Comparison of ENCODE assay signal across 30 cellular contexts in the genomic region with DNA sequence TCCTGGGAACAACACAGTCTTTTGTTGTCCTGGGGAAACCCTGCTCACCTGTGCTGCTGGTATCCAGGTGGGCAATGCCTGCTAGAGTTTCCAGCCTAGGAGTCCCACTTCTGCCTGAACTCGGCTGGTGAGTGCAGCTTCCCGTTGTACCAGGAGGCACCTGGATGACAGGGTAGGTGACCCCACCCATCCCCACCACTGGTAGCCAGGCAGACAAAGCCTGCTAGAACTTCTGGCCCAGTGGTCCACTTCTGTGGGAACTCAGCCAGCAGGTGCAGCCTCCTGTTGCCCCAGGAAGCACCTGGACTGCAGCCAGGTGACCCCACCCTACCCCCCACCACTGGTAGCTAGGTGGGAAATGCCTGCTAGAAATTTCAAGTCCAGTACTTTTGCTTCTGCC. TPM values are rescaled to one million over a fixed set of nuclear protein-coding genes. Genes with fewer than 3 reads are reported as not detected.
"Had no signal": no experiment of that assay in that cellular context is flagged by ENCODE, and none has a peak within 500 bp of the region (broad histone marks: within the 10 kb centered on the region; RNA-seq: fewer than 3 reads in every experiment).

No MANE protein-coding gene starts in this region.

- H3K9me3 Mint-ChIP-seq: stimulated activated effector memory CD8-positive, alpha-beta T cell treated with anti-CD3 and anti-CD28 coated beads, Interleukin-12 subunit alpha, Interleukin-12 subunit beta, amount 100 ng/mL, for 72 hours; stimulated activated naive CD8-positive, alpha-beta T cell treated with anti-CD3 and anti-CD28 coated beads, Interleukin-15, amount 100 ng/mL, for 72 hours; stimulated activated naive CD8-positive, alpha-beta T cell treated with anti-CD3 and anti-CD28 coated beads, Interleukin-15, Interleukin-2, amounts not matched to agents 100 ng/mL and 50 ng/mL, for 24 hours had no signal

- H3K4me3 ChIP-seq: stomach, suprapubic skin, testis, thoracic aorta, thyroid gland, tibial artery, tibial nerve, transverse colon, upper lobe of left lung, upper lobe of right lung, uterus, vagina had no signal

- H3K4me1 Mint-ChIP-seq: stimulated activated effector memory CD8-positive, alpha-beta T cell treated with anti-CD3 and anti-CD28 coated beads, Interleukin-12 subunit alpha, Interleukin-12 subunit beta, amount 100 ng/mL, for 72 hours; stimulated activated memory B cell treated with anti-CD40 and anti-IgM and Interleukin-4, amounts not matched to agents 10 μg/mL and 1 μg/mL and 100 μg/mL, for 72 hours; stimulated activated naive B cell treated with anti-CD40 and anti-IgM and Interleukin-4, amounts not matched to agents 10 μg/mL and 1 μg/mL and 100 μg/mL, for 72 hours; stimulated activated naive CD8-positive, alpha-beta T cell treated with anti-CD3 and anti-CD28 coated beads, Interleukin-15, amount 100 ng/mL, for 72 hours had no signal

- DNase-seq: stimulated activated CD4-positive, alpha-beta T cell treated with anti-CD3 and anti-CD28 coated beads, Interleukin-2, amount 100 ng/mL, for 48 hours; stimulated activated CD4-positive, alpha-beta T cell treated with anti-CD3 and anti-CD28 coated beads, Interleukin-4, amount 100 ng/mL, for 1 hour; stimulated activated CD4-positive, alpha-beta T cell treated with anti-CD3 and anti-CD28 coated beads, Interleukin-4, amount 100 ng/mL, for 24 hours; stimulated activated CD4-positive, alpha-beta T cell treated with anti-CD3 and anti-CD28 coated beads, Interleukin-4, amount 100 ng/mL, for 4 hours; stimulated activated CD8-positive, alpha-beta memory T cell treated with anti-CD3 and anti-CD28 coated beads, Interleukin-4, amount 100 ng/mL, for 48 hours; stimulated activated naive B cell treated with anti-CD40 and anti-IgM and Interleukin-4, amounts not matched to agents 10 μg/mL and 1 μg/mL and 100 μg/mL, for 72 hours; stimulated activated naive CD4-positive, alpha-beta T cell; stimulated activated naive CD4-positive, alpha-beta T cell treated with Interleukin-2 at 50 U/mL for 16 hours; stimulated activated naive CD8-positive, alpha-beta T cell treated with anti-CD3 and anti-CD28 coated beads, Interleukin-15, amount 100 ng/mL, for 72 hours; stimulated activated naive CD8-positive, alpha-beta T cell treated with anti-CD3 and anti-CD28 coated beads, Interleukin-15, Interleukin-2, amounts not matched to agents 100 U/mL and 50 U/mL, for 24 hours; stomach; substantia nigra; testis; thyroid gland; tibial artery; transverse colon; trophoblast cell; upper lobe of left lung; upper lobe of right lung; uterus had no signal

- H3K27ac ChIP-seq: stomach, suprapubic skin, testis, thoracic aorta, thyroid gland, tibial artery, tibial nerve, transverse colon, upper lobe of left lung, upper lobe of right lung, uterus, vagina had no signal

- H3K27me3 Mint-ChIP-seq: stimulated activated memory B cell treated with anti-CD40 and anti-IgM and Interleukin-4, amounts not matched to agents 10 μg/mL and 1 μg/mL and 100 μg/mL, for 72 hours; stimulated activated naive B cell treated with anti-CD40 and anti-IgM and Interleukin-4, amounts not matched to agents 10 μg/mL and 1 μg/mL and 100 μg/mL, for 72 hours; type B pancreatic cell had no signal

- ATAC-seq: stimulated activated effector memory CD8-positive, alpha-beta T cell treated with anti-CD3 and anti-CD28 coated beads, Interleukin-12 subunit alpha, Interleukin-12 subunit beta, amount 100 ng/mL, for 72 hours; stimulated activated memory B cell treated with anti-CD40 and anti-IgM and Interleukin-4, amounts not matched to agents 10 μg/mL and 1 μg/mL and 100 μg/mL, for 72 hours; stimulated activated naive B cell treated with anti-CD40 and anti-IgM and Interleukin-4, amounts not matched to agents 10 μg/mL and 1 μg/mL and 100 μg/mL, for 72 hours; stimulated activated naive CD8-positive, alpha-beta T cell treated with anti-CD3 and anti-CD28 coated beads, Interleukin-15, amount 100 ng/mL, for 72 hours; stimulated activated naive CD8-positive, alpha-beta T cell treated with anti-CD3 and anti-CD28 coated beads, Interleukin-15, Interleukin-2, amounts not matched to agents 100 U/mL and 50 U/mL, for 24 hours; upper lobe of right lung had no signal

- H3K9me3 ChIP-seq: suprapubic skin, testis, thoracic aorta, thyroid gland, tibial nerve, transverse colon, upper lobe of left lung, upper lobe of right lung, uterus, vagina had no signal

- H3K27me3 ChIP-seq: suprapubic skin, testis, thyroid gland, tibial artery, transverse colon, upper lobe of left lung, upper lobe of right lung, uterus, vagina had no signal

- H3K36me3 ChIP-seq: stomach, suprapubic skin, thoracic aorta, thyroid gland, tibial artery, tibial nerve, transverse colon, upper lobe of left lung, upper lobe of right lung, uterus, vagina had no signal

- H3K4me3 Mint-ChIP-seq: stimulated activated effector memory CD8-positive, alpha-beta T cell treated with anti-CD3 and anti-CD28 coated beads, Interleukin-12 subunit alpha, Interleukin-12 subunit beta, amount 100 ng/mL, for 72 hours; stimulated activated memory B cell treated with anti-CD40 and anti-IgM and Interleukin-4, amounts not matched to agents 10 μg/mL and 1 μg/mL and 100 μg/mL, for 72 hours; stimulated activated naive B cell treated with anti-CD40 and anti-IgM and Interleukin-4, amounts not matched to agents 10 μg/mL and 1 μg/mL and 100 μg/mL, for 72 hours; stimulated activated naive CD8-positive, alpha-beta T cell treated with anti-CD3 and anti-CD28 coated beads, Interleukin-15, amount 100 ng/mL, for 72 hours; stimulated activated naive CD8-positive, alpha-beta T cell treated with anti-CD3 and anti-CD28 coated beads, Interleukin-15, Interleukin-2, amounts not matched to agents 100 ng/mL and 50 ng/mL, for 24 hours; type B pancreatic cell had no signal

- H3K4me1 ChIP-seq: stomach, suprapubic skin, testis, thyroid gland, tibial artery, tibial nerve, transverse colon, upper lobe of left lung, upper lobe of right lung, uterus, vagina had no signal

- H3K27ac Mint-ChIP-seq: stimulated activated effector memory CD8-positive, alpha-beta T cell treated with anti-CD3 and anti-CD28 coated beads, Interleukin-12 subunit alpha, Interleukin-12 subunit beta, amount 100 ng/mL, for 72 hours; stimulated activated memory B cell treated with anti-CD40 and anti-IgM and Interleukin-4, amounts not matched to agents 10 μg/mL and 1 μg/mL and 100 μg/mL, for 72 hours; stimulated activated naive B cell treated with anti-CD40 and anti-IgM and Interleukin-4, amounts not matched to agents 10 μg/mL and 1 μg/mL and 100 μg/mL, for 72 hours; stimulated activated naive CD8-positive, alpha-beta T cell treated with anti-CD3 and anti-CD28 coated beads, Interleukin-15, amount 100 ng/mL, for 72 hours; stimulated activated naive CD8-positive, alpha-beta T cell treated with anti-CD3 and anti-CD28 coated beads, Interleukin-15, Interleukin-2, amounts not matched to agents 100 ng/mL and 50 ng/mL, for 24 hours; type B pancreatic cell had no signal

- H3K36me3 Mint-ChIP-seq: stimulated activated effector memory CD8-positive, alpha-beta T cell treated with anti-CD3 and anti-CD28 coated beads, Interleukin-12 subunit alpha, Interleukin-12 subunit beta, amount 100 ng/mL, for 72 hours; stimulated activated memory B cell treated with anti-CD40 and anti-IgM and Interleukin-4, amounts not matched to agents 10 μg/mL and 1 μg/mL and 100 μg/mL, for 72 hours; stimulated activated naive B cell treated with anti-CD40 and anti-IgM and Interleukin-4, amounts not matched to agents 10 μg/mL and 1 μg/mL and 100 μg/mL, for 72 hours; type B pancreatic cell had no signal

RNA-seq across cellular contexts. Expression of gene TCEAL2, which starts 9.7 kb away (rescaled TPM):
- total RNA-seq: subcutaneous adipose tissue had no signal

RNA-seq across cellular contexts. Expression of gene TCEAL6, which starts 26.5 kb away (rescaled TPM):
- total RNA-seq: stomach, subcutaneous adipose tissue, suprapubic skin, tibial nerve, transverse colon, upper lobe of left lung, upper lobe of right lung, urinary bladder had no signal

RNA-seq across cellular contexts. Expression of gene BEX5, which starts 40.0 kb away (rescaled TPM):
- total RNA-seq: vagina had no signal
